ENCODE assay signal across 9 cellular contexts in the genomic region with DNA sequence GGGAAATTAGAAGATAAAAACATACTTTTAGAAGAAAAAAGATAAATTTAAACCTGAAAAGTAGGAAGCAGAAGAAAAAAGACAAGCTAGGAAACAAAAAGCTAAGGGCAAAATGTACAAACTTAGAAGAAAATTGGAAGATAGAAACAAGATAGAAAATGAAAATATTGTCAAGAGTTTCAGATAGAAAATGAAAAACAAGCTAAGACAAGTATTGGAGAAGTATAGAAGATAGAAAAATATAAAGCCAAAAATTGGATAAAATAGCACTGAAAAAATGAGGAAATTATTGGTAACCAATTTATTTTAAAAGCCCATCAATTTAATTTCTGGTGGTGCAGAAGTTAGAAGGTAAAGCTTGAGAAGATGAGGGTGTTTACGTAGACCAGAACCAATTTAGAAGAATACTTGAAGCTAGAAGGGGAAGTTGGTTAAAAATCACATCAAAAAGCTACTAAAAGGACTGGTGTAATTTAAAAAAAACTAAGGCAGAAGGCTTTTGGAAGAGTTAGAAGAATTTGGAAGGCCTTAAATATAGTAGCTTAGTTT. TPM values are rescaled to one million over a fixed set of nuclear protein-coding genes. Genes with fewer than 3 reads are reported as not detected.
A peak's percentile ranks its signal among the peaks of the same experiment; 100 is the strongest.
DNase-seq lines count a peak whose midpoint lies in the region; ATAC-seq and TF ChIP-seq lines count a peak whose summit lies in the region.
"Had no signal": no experiment of that assay in that cellular context is flagged by ENCODE, and none has a peak within 500 bp of the region (broad histone marks: within the 10 kb centered on the region; RNA-seq: fewer than 3 reads in every experiment).

No MANE protein-coding gene starts in this region.

- ATAC-seq in GM19463 (IDR thresholded peaks at IDR 0.05; ENCODE audit: unreplicated experiment), result no peak
- no peak for ATAC-seq in HG02970 (IDR thresholded peaks at IDR 0.05; ENCODE audit: low FRiP score, unreplicated experiment)

- TF ChIP-seq POLR2A in stomach (IDR thresholded peaks at IDR 0.05), result no peak

- peaks cover 2 to 3% of the 10 kb centered on the region in 2 experiments; a peak in 3 of 5 replicates for H3K9me3 Mint-ChIP-seq in H9

- H2BK12ac ChIP-seq in H9 (ENCODE audit: insufficient read length, low read depth, low read length), result no peak overlapping the region

- H3K4me2 ChIP-seq in H9 (ENCODE audit: insufficient read depth, insufficient read length, low read length), result peak overlapping the region; percentile 95

- intact Hi-C loops in stomach (cut with DNase I; ENCODE audit: low total_unique reads), result loop anchor here (5.0 kb wide), 1 partner anchor 72 kb away; no protein-coding TSS in a partner anchor

- peak overlapping the region; percentile 100 for H3K9ac ChIP-seq in H9 (ENCODE audit: extremely low read depth, insufficient read length, low read length)

- no peak overlapping the region for H3K27ac Mint-ChIP-seq in H9

- H3K79me2 ChIP-seq in H9 (ENCODE audit: insufficient read depth, low read length), result peaks cover 42% of the 10 kb centered on the region

- H3K9me3 ChIP-seq in H9 (ENCODE audit: control insufficient read depth, low read depth, low read length) (no peaks in the 10 kb centered on the region), SJSA1 (replicated peaks) (no peaks in the 10 kb centered on the region), iPS DF 6.9 (ENCODE audit: control insufficient read depth, insufficient read depth, low read length) (no peaks in the 10 kb centered on the region), stomach (no peaks in the 10 kb centered on the region)

- H3K4ac ChIP-seq in H9 (ENCODE audit: low read depth, low read length), result no peak overlapping the region

- H4K20me1 ChIP-seq in H9 (ENCODE audit: control insufficient read depth, insufficient read depth, insufficient read length), result no peaks in the 10 kb centered on the region

- peak overlapping the region; percentile 59 for H3K4me3 ChIP-seq in SJSA1
- H3K4me3 ChIP-seq in iPS DF 6.9 (ENCODE audit: low read length), result peak overlapping the region; percentile 90; the same call in 1 of the 2 replicates
- H3K4me3 ChIP-seq in stomach, result peak overlapping the region; percentile 77 to 95 (median 84)

- no peak overlapping the region for H2BK120ac ChIP-seq in H9 (ENCODE audit: low read depth, low read length, poor library complexity, severe bottlenecking)

- H3K36me3 Mint-ChIP-seq in H9 (ENCODE audit: insufficient read depth in 1 of 3, low read depth in 3 of 3), result peaks cover 0 to 14% (median 13%) of the 10 kb centered on the region in 3 experiments; a peak in 5 of 7 replicates

- no peaks in the 10 kb centered on the region for H3K79me1 ChIP-seq in H9 (ENCODE audit: insufficient read depth, low read depth, low read length, poor library complexity, severe bottlenecking)

- TF ChIP-seq CTCF in H9 (conservative IDR thresholded peaks at IDR 0.05) (no peak), stomach (IDR thresholded peaks at IDR 0.05) (no peak)

- peak overlapping the region; percentile 60 for H3K27ac ChIP-seq in H9 (ENCODE audit: insufficient read length, low read depth, low read length)
- peak overlapping the region; percentile 98 for H3K27ac ChIP-seq in SJSA1
- no peak overlapping the region for H3K27ac ChIP-seq in iPS DF 6.9 (ENCODE audit: low read length)
- peak overlapping the region in 4 of 5 donors; percentile 93 to 99 (median 99) for H3K27ac ChIP-seq in stomach

- no peak overlapping the region for H3K23ac ChIP-seq in H9 (ENCODE audit: insufficient read length, low read depth, low read length)

- H2BK5ac ChIP-seq in H9 (ENCODE audit: insufficient read length, low read length), result no peak overlapping the region

- no peak overlapping the region for H2AFZ ChIP-seq in H9 (ENCODE audit: low read length)

- TF ChIP-seq EP300 in stomach (IDR thresholded peaks at IDR 0.05), result no peak

- H3K4me3 Mint-ChIP-seq in H9, result no peak overlapping the region

- DNase-seq in H9 (no peak), SJSA1 (ENCODE audit: low read depth in 1 of 2, low spot score in 2 of 2) (no peak), iPS DF 6.9 (ENCODE audit: low read depth, low spot score) (no peak), stomach (no peak), amygdala (lab: John Stamatoyannopoulos, UW) (no peak)
- DNase-seq in stimulated activated CD4-positive, alpha-beta T cell treated with anti-CD3 and anti-CD28 coated beads, Interleukin-4, amount 100 ng/mL, for 4 hours, result no peak
- DNase-seq: NCI-H2081 treated with DMSO at 0.1 percent for 48 hours had no signal

- no peak overlapping the region for H3T11ph ChIP-seq in H9 (ENCODE audit: low read length)

- H3K27me3 Mint-ChIP-seq in H9 (ENCODE audit: low read depth), result no peaks in the 10 kb centered on the region

- no peak overlapping the region for H2BK15ac ChIP-seq in H9 (ENCODE audit: low read depth, low read length)

- no peak overlapping the region for H4K91ac ChIP-seq in H9 (ENCODE audit: insufficient read length, low read depth, low read length)

- H3K4me1 Mint-ChIP-seq in H9, result peaks cover 24 to 44% of the 10 kb centered on the region in 2 experiments

- H4K8ac ChIP-seq in H9 (replicated peaks; ENCODE audit: insufficient read length, low read depth, low read length), result no peak overlapping the region

- no CpG with 5 or more reads among the region's 1 CpG for WGBS in H9 (ENCODE audit: extremely low coverage, insufficient read length, low lambda C conversion rate)
- no CpG with 5 or more reads among the region's 1 CpG for WGBS in iPS DF 6.9 (ENCODE audit: insufficient coverage, insufficient read length)
- 0 to 3% (median 0%) methylated on average over 1 of the region's 1 CpG for WGBS in stomach, 5 donors

- no peak overlapping the region for H2AK5ac ChIP-seq in H9 (ENCODE audit: insufficient read length, low read length)

- H3K36me3 ChIP-seq in SJSA1 (peaks cover 58% of the 10 kb centered on the region), iPS DF 6.9 (ENCODE audit: control insufficient read depth, insufficient read depth, low read length) (peaks cover 20% of the 10 kb centered on the region; the same call in 1 of the 2 replicates), stomach (peaks cover 33 to 46% (median 35%) of the 10 kb centered on the region in 4 donors)

- H4K5ac ChIP-seq in H9 (ENCODE audit: insufficient read length, low read depth, low read length), result no peak overlapping the region

- H3K27me3 ChIP-seq in H9 (ENCODE audit: insufficient read depth, low read length) (no peaks in the 10 kb centered on the region), SJSA1 (replicated peaks) (peaks cover 30% of the 10 kb centered on the region), iPS DF 6.9 (ENCODE audit: control insufficient read depth, insufficient read depth, low read length) (no peaks in the 10 kb centered on the region), stomach (no peaks in the 10 kb centered on the region)

- H3K4me1 ChIP-seq in H9 (ENCODE audit: insufficient read depth, low read length) (no peaks in the 10 kb centered on the region; the same call in 1 of the 2 replicates), SJSA1 (replicated peaks) (peaks cover 41% of the 10 kb centered on the region), iPS DF 6.9 (ENCODE audit: control insufficient read depth, insufficient read depth, low read length) (peaks cover 1% of the 10 kb centered on the region; the same call in 1 of the 2 replicates), stomach (peaks cover 25 to 39% (median 35%) of the 10 kb centered on the region in 4 donors)

- H2BK20ac ChIP-seq in H9 (ENCODE audit: low read depth, low read length, poor library complexity, severe bottlenecking), result no peak overlapping the region

- no peak overlapping the region for H3K56ac ChIP-seq in H9 (ENCODE audit: insufficient read length, low read depth, low read length)

- peaks cover 27% of the 10 kb centered on the region for H3K23me2 ChIP-seq in H9 (ENCODE audit: insufficient read length, low read depth, low read length, poor library complexity, severe bottlenecking)

- no peak overlapping the region for H3K18ac ChIP-seq in H9 (ENCODE audit: insufficient read length, low read depth, low read length)

- no peak overlapping the region for H3K14ac ChIP-seq in H9 (ENCODE audit: insufficient read depth, low read length)

RNA-seq across cellular contexts. Expression of a gene that starts 0.9 kb away (rescaled TPM):
- 1,700 and 1,934 TPM in 2 replicates for total RNA-seq in H9 (2021)
- total RNA-seq in SJSA1 (2014; rRNA removed; shearing (Covaris generic)), result 1,620 and 2,210 TPM in 2 replicates
- over 10,000 TPM; 11,517 to 39,496 (median 13,707) TPM for total RNA-seq in stomach
- polyA plus RNA-seq in stomach, result 100 to 1,000 TPM; 124 to 296 (median 126) TPM

RNA-seq across cellular contexts. Expression of a gene that starts 25.1 kb away (rescaled TPM):
- total RNA-seq in H9 (2021), result 54.7 and 56.0 TPM in 2 replicates
- total RNA-seq in SJSA1 (2014; rRNA removed; shearing (Covaris generic)), result 103 and 130 TPM in 2 replicates
- 10 to 100 TPM in 4 of 5 donors, 1 to 10 TPM in 1; 3.5 to 89.0 (median 65.2) TPM for total RNA-seq in stomach
- polyA plus RNA-seq in stomach, result 10 to 100 TPM; 65.8 to 94.8 (median 86.1) TPM

RNA-seq across cellular contexts. Expression of a gene that starts 58.4 kb away (rescaled TPM):
- total RNA-seq in H9 (2021), result 10.6 and 12.1 TPM in 2 replicates
- total RNA-seq in SJSA1 (2014; rRNA removed; shearing (Covaris generic)), result 22.9 and 52.0 TPM in 2 replicates
- total RNA-seq in stomach, result 100 to 1,000 TPM in 4 of 5 donors, 10 to 100 TPM in 1; 35.1 to 452 (median 117) TPM
- polyA plus RNA-seq in stomach, result 10 to 100 TPM; 26.9 to 58.2 (median 28.7) TPM
